ENCODE assay signal across 32 cellular contexts in the genomic region with DNA sequence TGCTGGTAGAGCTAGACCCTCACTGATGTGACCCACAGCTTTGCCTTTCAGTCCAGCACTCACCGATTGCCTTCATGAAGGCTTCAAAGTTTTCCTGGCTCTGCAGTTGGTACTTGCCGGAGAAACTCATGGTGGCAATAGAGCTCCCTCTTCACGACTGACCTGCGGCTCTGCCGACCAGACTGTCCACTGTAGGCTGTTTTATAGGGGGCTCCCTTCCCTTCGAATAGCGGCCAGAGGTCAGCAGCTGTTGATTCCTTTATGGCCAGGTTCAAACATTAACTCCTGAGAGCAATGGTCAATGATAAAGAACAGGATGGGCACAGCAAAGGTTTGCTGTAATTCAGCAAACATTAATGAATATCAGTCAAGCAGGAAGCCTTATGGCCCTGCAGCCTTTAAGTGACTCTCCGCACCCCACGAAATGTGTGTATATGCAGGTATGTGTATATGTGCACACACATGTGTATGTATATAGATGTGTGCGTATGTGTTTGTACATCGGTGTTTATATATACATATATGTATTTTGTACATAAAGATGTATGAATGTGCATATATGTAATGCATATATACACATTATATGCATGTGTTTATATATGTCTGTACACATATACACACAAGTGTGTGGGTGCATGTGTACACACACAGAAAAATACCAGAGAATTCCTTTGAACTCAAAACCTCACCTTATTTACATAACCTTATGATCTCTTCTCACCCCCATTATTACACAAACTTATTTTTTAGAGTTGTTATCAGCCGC. TPM values are rescaled to one million over a fixed set of nuclear protein-coding genes. Genes with fewer than 3 reads are reported as not detected.
DNase-seq lines count a peak whose midpoint lies in the region; ATAC-seq and TF ChIP-seq lines count a peak whose summit lies in the region.
"Had no signal": no experiment of that assay in that cellular context is flagged by ENCODE, and none has a peak within 500 bp of the region (broad histone marks: within the 10 kb centered on the region; RNA-seq: fewer than 3 reads in every experiment).

A gene (minus strand): TSS at position 175 of the 766 bp plus-strand sequence. CDS start 45 bp downstream, at position 130.

- H3F3A ChIP-seq in PC-9 (ENCODE audit: insufficient read depth, low read depth), result no peaks in the 10 kb centered on the region

- no peaks in the 10 kb centered on the region for H3K79me2 ChIP-seq in PC-9 (ENCODE audit: low read depth)

- peak; percentile 72 for DNase-seq in colonic mucosa
- DNase-seq in left lobe of liver (ENCODE audit: low spot score), result peak; percentile 82
- no peak for DNase-seq in type B pancreatic cell (ENCODE audit: extremely low spot score, unreplicated experiment)
- no peak for DNase-seq in RPMI8226
- DNase-seq in PC-9, result no peak
- no peak for DNase-seq in NOMO-1 treated with dmso at 0.1 percent for 144 hours (lab: John Stamatoyannopoulos, UW; ENCODE audit: unreplicated experiment)
- DNase-seq: CD8-positive, alpha-beta T cell; DMS 273 treated with DMSO at 0.1 percent for 48 hours; DMS79; EL; GDM1; H9; Kasumi-1; MV-4-11; NCI-H1105; NCI-H146; NCI-H2029 treated with DMSO at 0.1 percent for 48 hours; NCI-H2227 treated with DMSO at 0.1 percent for 48 hours; NCI-H526 treated with DMSO at 0.1 percent for 48 hours; SIG-M5 had no signal

- H3K36me3 ChIP-seq in colonic mucosa (no peaks in the 10 kb centered on the region), muscle layer of duodenum (ENCODE audit: control insufficient read depth in 1 of 2, insufficient read depth in 2 of 2, low read length in 2 of 2) (no peaks in the 10 kb centered on the region), PC-9 (ENCODE audit: low read depth) (no peaks in the 10 kb centered on the region)

- H3K4me3 Mint-ChIP-seq in type B pancreatic cell, result peak within 1 kb of the TSS; percentile 28
- H3K4me3 Mint-ChIP-seq: B cell; CD8-positive, alpha-beta T cell; GM23338; H9 had no signal

- peaks cover 12% of the 10 kb centered on the region for H3K27me3 Mint-ChIP-seq in type B pancreatic cell

- no peaks in the 10 kb centered on the region for H3K9me3 Mint-ChIP-seq in type B pancreatic cell
- H3K9me3 Mint-ChIP-seq: CD8-positive, alpha-beta T cell; GM23338; H9 had no signal

- BruUV-seq in PC-9 (replicated peaks; lab: Mats Ljungman, UMichigan), result no TSS peak

- no peaks in the 10 kb centered on the region for H3K27me3 ChIP-seq in colonic mucosa
- no peaks in the 10 kb centered on the region for H3K27me3 ChIP-seq in muscle layer of duodenum (ENCODE audit: low read depth, low read length)
- peaks cover 47% of the 10 kb centered on the region for H3K27me3 ChIP-seq in PC-9 (ENCODE audit: insufficient read depth, low read depth)

- H2AFZ ChIP-seq in PC-9, result no peak within 1 kb of the TSS
- H2AFZ ChIP-seq: GM23338 had no signal

- POLR2A ChIA-PET in PC-9 (lab: Charles Lee; ENCODE audit: unreplicated experiment), result no interaction called here

- TF ChIP-seq CTCF in colonic mucosa (IDR thresholded peaks at IDR 0.05) (no peak), type B pancreatic cell (conservative IDR thresholded peaks at IDR 0.05) (no peak), PC-9 (conservative IDR thresholded peaks at IDR 0.05) (no peak)

- H3K4me3 ChIP-seq in colonic mucosa (peak within 1 kb of the TSS; percentile 38), muscle layer of duodenum (ENCODE audit: low read depth in 1 of 2, low read length in 2 of 2) (peak within 1 kb of the TSS in 1 of 2 donors; percentile 45), PC-9 (no peak within 1 kb of the TSS)
- H3K4me3 ChIP-seq: GM12878, GM23338, K562, SK-N-MC had no signal

- intact Hi-C loops in colonic mucosa (cut with DNase I), result no loop called here
- intact Hi-C loops in PC-9 (cut with micrococcal nuclease; ENCODE audit: unreplicated experiment), result no loop called here

- no peaks in the 10 kb centered on the region for H3K9me2 ChIP-seq in PC-9 (ENCODE audit: insufficient read depth)

- no peak within 1 kb of the TSS for H3K4me2 ChIP-seq in PC-9
- H3K4me2 ChIP-seq: GM23338 had no signal

- peak within 1 kb of the TSS; percentile 66 to 94 for H3K9ac ChIP-seq in colonic mucosa (ENCODE audit: low read depth in 2 of 2, low read length in 2 of 2)

- H3K27ac ChIP-seq in colonic mucosa (peak within 1 kb of the TSS; percentile 67), muscle layer of duodenum (ENCODE audit: low read length) (peak within 1 kb of the TSS; percentile 76), PC-9 (no peak within 1 kb of the TSS)
- H3K27ac ChIP-seq: C4-2B, HL-60, SK-N-MC had no signal

- no peaks in the 10 kb centered on the region for H3K4me1 Mint-ChIP-seq in type B pancreatic cell (ENCODE audit: unreplicated experiment)
- H3K4me1 Mint-ChIP-seq: B cell had no signal

- H3K36me3 Mint-ChIP-seq in type B pancreatic cell, result no peaks in the 10 kb centered on the region
- H3K36me3 Mint-ChIP-seq: CD8-positive, alpha-beta T cell had no signal

- CTCF ChIA-PET in PC-9 (lab: Charles Lee), result no interaction called here

- peaks cover 11% of the 10 kb centered on the region for H3K4me1 ChIP-seq in colonic mucosa
- no peaks in the 10 kb centered on the region for H3K4me1 ChIP-seq in muscle layer of duodenum (ENCODE audit: control insufficient read depth in 1 of 2, insufficient read depth in 2 of 2, low read length in 2 of 2)
- H3K4me1 ChIP-seq in PC-9 (replicated peaks; ENCODE audit: insufficient read depth), result no peaks in the 10 kb centered on the region

- peak; percentile 65 for ATAC-seq in left lobe of liver
- ATAC-seq in HG03520 (IDR thresholded peaks at IDR 0.05; ENCODE audit: unreplicated experiment), result no peak
- ATAC-seq: CD8-positive, alpha-beta T cell; GM12878; GM23338; K562; Panc1 had no signal

- H3K9me3 ChIP-seq in colonic mucosa, result no peaks in the 10 kb centered on the region
- no peaks in the 10 kb centered on the region for H3K9me3 ChIP-seq in muscle layer of duodenum (ENCODE audit: control insufficient read depth in 1 of 2, low read length in 2 of 2)
- H3K9me3 ChIP-seq in PC-9 (ENCODE audit: insufficient read depth, low read depth), result no peaks in the 10 kb centered on the region

- no peak within 1 kb of the TSS for H3K27ac Mint-ChIP-seq in type B pancreatic cell
- H3K27ac Mint-ChIP-seq: B cell; CD8-positive, alpha-beta T cell; GM23338 had no signal

- H4K20me1 ChIP-seq in PC-9 (ENCODE audit: insufficient read depth), result no peaks in the 10 kb centered on the region

RNA-seq across cellular contexts. Expression of the gene that starts here (rescaled TPM):
- total RNA-seq in colonic mucosa (1,000 to 10,000 TPM; 2,582 to 2,822 TPM), left lobe of liver (351 TPM), type B pancreatic cell (ENCODE audit: low replicate concordance) (28.2 and 56.2 TPM in 2 replicates), PC-9 (2021) (not detected in 2 replicates)
- total RNA-seq: B cell; CD8-positive, alpha-beta T cell; GM12878; GM23338; H9; M059J; NCI-H460 had no signal

Comparison
In these comparisons a context has a peak if more than half of its experiments do, and no peak if none do; other contexts are left out.
1. RNA of the gene that starts here (total RNA-seq): 2,582 to 2,822 TPM in colonic mucosa, 351 TPM in left lobe of liver (single experiment) and 28.2 to 56.2 TPM in type B pancreatic cell; not detected in PC-9; every median in the first group is over 10 times any median in the second.
2. DNase-seq: peak in colonic mucosa (single experiment) and left lobe of liver (single experiment); none in type B pancreatic cell (single experiment), RPMI8226 (single experiment), PC-9 (0 of 2) and NOMO-1 treated with dmso at 0.1 percent for 144 hours (single experiment).